11 cellular contexts compared by ENCODE assay signal in genomic region chr2:126359494-126359893, GRCh38.
DNase-seq lines count a peak whose midpoint lies in the region; ATAC-seq and TF ChIP-seq lines count a peak whose summit lies in the region.
"Had no signal": no experiment of that assay in that cellular context is flagged by ENCODE, and none has a peak within 500 bp of the region (broad histone marks: within the 10 kb centered on the region; RNA-seq: fewer than 3 reads in every experiment).

No MANE protein-coding gene starts in this region.

- in situ Hi-C loops in SK-MEL-5 (cut with HindIII; ENCODE audit: low pct_unique_long_range_greater_than_20kb, low sequenced_read_pairs), result no loop called here

- H3K27ac ChIP-seq in neural progenitor cell, result no peak overlapping the region
- H3K27ac ChIP-seq in dorsolateral prefrontal cortex, result no peak overlapping the region
- H3K27ac ChIP-seq: ascending aorta had no signal

- H3K4me2 ChIP-seq in neural progenitor cell, result no peak overlapping the region

- no peak overlapping the region for H2AFZ ChIP-seq in neural progenitor cell (replicated peaks)

- H3K36me3 Mint-ChIP-seq in neural progenitor cell, result no peaks in the 10 kb centered on the region
- H3K36me3 Mint-ChIP-seq: stimulated activated naive B cell treated with anti-CD40 and anti-IgM and Interleukin-4, amounts not matched to agents 10 μg/mL and 1 μg/mL and 100 μg/mL, for 72 hours had no signal

- TF ChIP-seq CTCF in neural progenitor cell (IDR thresholded peaks at IDR 0.05), result peak; percentile 48
- peak in 17 of 56 donors; percentile 6 to 45 (median 26) for TF ChIP-seq CTCF in dorsolateral prefrontal cortex (IDR thresholded peaks at IDR 0.05 in 54 of 56, conservative IDR thresholded peaks at IDR 0.05 in 2 of 56; ENCODE audit: low read depth in 1 of 56, partially characterized antibody in 56 of 56)

- no peaks in the 10 kb centered on the region for H4K20me1 ChIP-seq in neural progenitor cell (ENCODE audit: low read depth)

- H3F3A ChIP-seq in neural progenitor cell (ENCODE audit: low read depth), result no peaks in the 10 kb centered on the region

- H3K9me3 Mint-ChIP-seq in neural progenitor cell, result no peaks in the 10 kb centered on the region
- H3K9me3 Mint-ChIP-seq: stimulated activated naive B cell treated with anti-CD40 and anti-IgM and Interleukin-4, amounts not matched to agents 10 μg/mL and 1 μg/mL and 100 μg/mL, for 72 hours had no signal

- H3K4me3 ChIP-seq in neural progenitor cell (no peak overlapping the region), dorsolateral prefrontal cortex (no peak overlapping the region)
- H3K4me3 ChIP-seq: ascending aorta had no signal

- H3K9ac ChIP-seq in neural progenitor cell, result no peak overlapping the region

- intact Hi-C loops in dorsolateral prefrontal cortex (cut with DNase I), result no loop called here

- ATAC-seq in HG03066 (IDR thresholded peaks at IDR 0.05; ENCODE audit: low read depth, unreplicated experiment), result peak; percentile 83
- ATAC-seq: stimulated activated naive B cell treated with anti-CD40 and anti-IgM and Interleukin-4, amounts not matched to agents 10 μg/mL and 1 μg/mL and 100 μg/mL, for 72 hours had no signal

- H3K9me3 ChIP-seq in neural progenitor cell (ENCODE audit: low read depth), result no peaks in the 10 kb centered on the region
- H3K9me3 ChIP-seq: ascending aorta had no signal

- no peaks in the 10 kb centered on the region for H3K4me1 ChIP-seq in neural progenitor cell
- H3K4me1 ChIP-seq: ascending aorta had no signal

- H3K27me3 Mint-ChIP-seq in neural progenitor cell (ENCODE audit: insufficient read depth, low read depth), result no peaks in the 10 kb centered on the region

- no peaks in the 10 kb centered on the region for H3K27me3 ChIP-seq in neural progenitor cell
- H3K27me3 ChIP-seq in dorsolateral prefrontal cortex, result no peaks in the 10 kb centered on the region
- H3K27me3 ChIP-seq: ascending aorta had no signal

- no peaks in the 10 kb centered on the region for H3K36me3 ChIP-seq in neural progenitor cell
- H3K36me3 ChIP-seq: ascending aorta had no signal

- no peak overlapping the region for H3K4me3 Mint-ChIP-seq in neural progenitor cell
- H3K4me3 Mint-ChIP-seq: stimulated activated naive B cell treated with anti-CD40 and anti-IgM and Interleukin-4, amounts not matched to agents 10 μg/mL and 1 μg/mL and 100 μg/mL, for 72 hours had no signal

- H3K4me1 Mint-ChIP-seq in neural progenitor cell, result no peaks in the 10 kb centered on the region
- H3K4me1 Mint-ChIP-seq: stimulated activated naive B cell treated with anti-CD40 and anti-IgM and Interleukin-4, amounts not matched to agents 10 μg/mL and 1 μg/mL and 100 μg/mL, for 72 hours had no signal

- H3K79me2 ChIP-seq in neural progenitor cell (ENCODE audit: low read depth), result no peaks in the 10 kb centered on the region

- H3K27ac Mint-ChIP-seq in neural progenitor cell, result no peak overlapping the region
- H3K27ac Mint-ChIP-seq: stimulated activated naive B cell treated with anti-CD40 and anti-IgM and Interleukin-4, amounts not matched to agents 10 μg/mL and 1 μg/mL and 100 μg/mL, for 72 hours had no signal

- DNase-seq in NCI-H524 (lab: John Stamatoyannopoulos, UW) (peak; percentile 1 to 50), NCI-H524 treated with DMSO at 0.1 percent for 48 hours (lab: John Stamatoyannopoulos, UW) (no peak), SK-MEL-5 (ENCODE audit: low read depth, low spot score) (peak; percentile 74), neural progenitor cell (ENCODE audit: low spot score) (peak; percentile 28), dorsolateral prefrontal cortex (no peak), AG20443 (ENCODE audit: low spot score) (no peak), H4 (ENCODE audit: low spot score) (no peak)
- DNase-seq: NCI-H2107; stimulated activated naive B cell treated with anti-CD40 and anti-IgM and Interleukin-4, amounts not matched to agents 10 μg/mL and 1 μg/mL and 100 μg/mL, for 72 hours had no signal

Comparison
In these comparisons a context has a peak if more than half of its experiments do, and no peak if none do; other contexts are left out.
1. DNase-seq: peak in NCI-H524 (2 of 2), SK-MEL-5 (single experiment) and neural progenitor cell (single experiment); none in NCI-H524 treated with DMSO at 0.1 percent for 48 hours (single experiment), dorsolateral prefrontal cortex (0 of 10), AG20443 (single experiment) and H4 (single experiment).